24 cellular contexts compared by ENCODE assay signal in genomic region chr7:12493866-12494265, GRCh38.
"Had no signal": no experiment of that assay in that cellular context is flagged by ENCODE, and none has a peak within 500 bp of the region (broad histone marks: within the 10 kb centered on the region; RNA-seq: fewer than 3 reads in every experiment).

No MANE protein-coding gene starts in this region.

- H3K4me3 ChIP-seq: coronary artery, ovary, sigmoid colon, upper lobe of left lung had no signal

- H3K9me3 ChIP-seq: neutrophil, ovary, sigmoid colon, upper lobe of left lung had no signal

- DNase-seq: activated CD4-positive, alpha-beta T cell treated with anti-CD3 and anti-CD28 coated beads for 36 hours; activated CD4-positive, CD25-positive, alpha-beta regulatory T cell; activated CD8-positive, alpha-beta memory T cell treated with anti-CD3 and anti-CD28 coated beads, Interleukin-2, amount 10 ng/mL, durations not matched to agents 7 days and 5 days; activated CD8-positive, alpha-beta T cell treated with anti-CD3 and anti-CD28 coated beads, Interleukin-2, amount 10 ng/mL, durations not matched to agents 7 days and 5 days; activated naive CD8-positive, alpha-beta T cell treated with anti-CD3 and anti-CD28 coated beads, Interleukin-2, amount 50 U/mL, for 24 hours; activated T-cell treated with anti-CD3 and anti-CD28 coated beads, Interleukin-2, amount 50 U/mL, for 48 hours; head of caudate nucleus; hypothalamus; immature natural killer cell; kidney; naive B cell; nephron progenitor cell; ovary; sigmoid colon; small intestine; stimulated activated CD4-positive, alpha-beta T cell treated with anti-CD3 and anti-CD28 coated beads, Interleukin-1b, Interleukin-23, amount 100 ng/mL, for 48 hours; stimulated activated CD4-positive, alpha-beta T cell treated with anti-CD3 and anti-CD28 coated beads, Interleukin-4, amount 100 ng/mL, for 4 hours; stimulated activated CD8-positive, alpha-beta memory T cell treated with anti-CD3 and anti-CD28 coated beads, Interleukin-4, amount 100 ng/mL, for 48 hours; stimulated activated naive CD8-positive, alpha-beta T cell treated with anti-CD3 and anti-CD28 coated beads, Interleukin-15, amount 100 ng/mL, for 72 hours; substantia nigra; upper lobe of left lung had no signal

- H3K4me1 ChIP-seq: sigmoid colon, upper lobe of left lung had no signal

- H3K36me3 ChIP-seq: neutrophil, ovary, sigmoid colon, upper lobe of left lung had no signal

- ATAC-seq: activated CD4-positive, alpha-beta T cell treated with anti-CD3 and anti-CD28 coated beads for 36 hours; activated CD8-positive, alpha-beta memory T cell treated with anti-CD3 and anti-CD28 coated beads, Interleukin-2, amount 10 ng/mL, durations not matched to agents 7 days and 5 days; activated CD8-positive, alpha-beta T cell treated with anti-CD3 and anti-CD28 coated beads, Interleukin-2, amount 10 ng/mL, durations not matched to agents 7 days and 5 days; activated naive CD8-positive, alpha-beta T cell treated with anti-CD3 and anti-CD28 coated beads, Interleukin-2, amount 50 U/mL, for 24 hours; stimulated activated memory B cell treated with anti-CD40 and anti-IgM and Interleukin-4, amounts not matched to agents 10 μg/mL and 1 μg/mL and 100 μg/mL, for 72 hours; stimulated activated naive CD8-positive, alpha-beta T cell treated with anti-CD3 and anti-CD28 coated beads, Interleukin-15, amount 100 ng/mL, for 72 hours had no signal

- H3K27ac ChIP-seq: coronary artery, neutrophil, ovary, sigmoid colon, upper lobe of left lung had no signal

- H3K27me3 ChIP-seq: neutrophil, ovary, sigmoid colon, upper lobe of left lung had no signal
